ENCODE assay signal across 9 cellular contexts in genomic region chr11:26649884-26650283, GRCh38.
DNase-seq lines count a peak whose midpoint lies in the region; ATAC-seq, FAIRE-seq and TF ChIP-seq lines count a peak whose summit lies in the region.
"Had no signal": no experiment of that assay in that cellular context is flagged by ENCODE, and none has a peak within 500 bp of the region (broad histone marks: within the 10 kb centered on the region; RNA-seq: fewer than 3 reads in every experiment).

No MANE protein-coding gene starts in this region.

- H3K27me3 ChIP-seq in mammary epithelial cell (ENCODE audit: insufficient read depth, low read length) = peaks cover 5% of the 10 kb centered on the region

- in situ Hi-C loops in mammary epithelial cell (cut with MboI; ENCODE audit: low sequenced_read_pairs in 2 of 2) = loop anchor here (5.0 to 25.0 kb wide), 4 partner anchors 125 to 365 kb away; no protein-coding TSS in a partner anchor

- H3K9ac ChIP-seq in mammary epithelial cell (ENCODE audit: insufficient read depth, low read length) = no peak overlapping the region

- peak; percentile 54 for FAIRE-seq in HTR-8/SVneo (lab: Jason Lieb, UNC)

- no peak overlapping the region for H3K27ac Mint-ChIP-seq in activated T-cell treated with anti-CD3 and anti-CD28 coated beads, Interleukin-2, amount 50 U/mL, for 72 hours
- no peak overlapping the region for H3K27ac Mint-ChIP-seq in type B pancreatic cell
- H3K27ac Mint-ChIP-seq: naive thymus-derived CD4-positive, alpha-beta T cell had no signal

- no peaks in the 10 kb centered on the region for H3K4me1 ChIP-seq in mammary epithelial cell (ENCODE audit: insufficient read depth, low read length)

- BruUV-seq in mammary epithelial cell (replicated peaks; lab: Mats Ljungman, UMichigan) = no TSS peak

- no peaks in the 10 kb centered on the region for H3K79me2 ChIP-seq in mammary epithelial cell (ENCODE audit: insufficient read depth, low read length)

- H3K4me3 Mint-ChIP-seq in activated T-cell treated with anti-CD3 and anti-CD28 coated beads, Interleukin-2, amount 50 U/mL, for 72 hours = no peak overlapping the region
- H3K4me3 Mint-ChIP-seq in type B pancreatic cell = peak overlapping the region; percentile 18
- H3K4me3 Mint-ChIP-seq: naive thymus-derived CD4-positive, alpha-beta T cell had no signal

- intact Hi-C loops in mammary epithelial cell (cut with micrococcal nuclease) (loop anchor here (1.0 to 2.0 kb wide), 3 partner anchors 127 to 509 kb away; no protein-coding TSS in a partner anchor), left colon (cut with DNase I, micrococcal nuclease) (loop anchor here in 1 of 2 donors (10.0 kb wide), 1 partner anchor 355 kb away; no protein-coding TSS in a partner anchor)

- no peaks in the 10 kb centered on the region for H3K9me3 Mint-ChIP-seq in activated T-cell treated with anti-CD3 and anti-CD28 coated beads, Interleukin-2, amount 50 U/mL, for 72 hours
- no peaks in the 10 kb centered on the region for H3K9me3 Mint-ChIP-seq in type B pancreatic cell

- peak; percentile 72 to 77 for TF ChIP-seq CTCF in mammary epithelial cell (conservative IDR thresholded peaks at IDR 0.05 in 1 of 2, IDR thresholded peaks at IDR 0.05 in 1 of 2; ENCODE audit: extremely low read depth in 1 of 2, insufficient read depth in 1 of 2, low read depth in 1 of 2, low read length in 2 of 2)
- peak; percentile 82 for TF ChIP-seq CTCF in type B pancreatic cell (conservative IDR thresholded peaks at IDR 0.05)

- H3K36me3 Mint-ChIP-seq in activated T-cell treated with anti-CD3 and anti-CD28 coated beads, Interleukin-2, amount 50 U/mL, for 72 hours (ENCODE audit: insufficient read depth in 2 of 2) = no peaks in the 10 kb centered on the region
- no peaks in the 10 kb centered on the region for H3K36me3 Mint-ChIP-seq in type B pancreatic cell
- H3K36me3 Mint-ChIP-seq: naive thymus-derived CD4-positive, alpha-beta T cell had no signal

- H4K20me1 ChIP-seq in mammary epithelial cell (ENCODE audit: insufficient read depth, low read length) = no peaks in the 10 kb centered on the region

- 28% methylated on average over 8 of the region's 8 CpGs for WGBS in mammary epithelial cell (ENCODE audit: low coverage, missing lambda C conversion rate)

- H3K27ac ChIP-seq in mammary epithelial cell (ENCODE audit: insufficient read depth, low read depth, low read length) = no peak overlapping the region

- dilution Hi-C loops in mammary epithelial cell (cut with HindIII; ENCODE audit: low sequenced_read_pairs) = no loop called here

- no peaks in the 10 kb centered on the region for H3K4me1 Mint-ChIP-seq in activated T-cell treated with anti-CD3 and anti-CD28 coated beads, Interleukin-2, amount 50 U/mL, for 72 hours (ENCODE audit: low read depth)
- no peaks in the 10 kb centered on the region for H3K4me1 Mint-ChIP-seq in type B pancreatic cell (ENCODE audit: unreplicated experiment)
- H3K4me1 Mint-ChIP-seq: naive thymus-derived CD4-positive, alpha-beta T cell had no signal

- H3K9me3 ChIP-seq in mammary epithelial cell (replicated peaks; ENCODE audit: insufficient read depth, low read length) = no peaks in the 10 kb centered on the region

- DNase-seq in activated T-cell treated with anti-CD3 and anti-CD28 coated beads, Interleukin-2, amount 50 U/mL, for 72 hours = peak; percentile 19 to 27
- DNase-seq in activated T-cell treated with anti-CD3 and anti-CD28 coated beads for 4 hours = no peak
- DNase-seq in HTR-8/SVneo (ENCODE audit: insufficient read length, low spot score) = peak; percentile 31
- peak; percentile 45 for DNase-seq in NOMO-1 treated with dmso at 0.1 percent for 144 hours (lab: John Stamatoyannopoulos, UW; ENCODE audit: unreplicated experiment)
- peak; percentile 58 for DNase-seq in mammary epithelial cell
- peak; percentile 56 to 68 for DNase-seq in left colon
- no peak for DNase-seq in type B pancreatic cell (ENCODE audit: extremely low spot score, unreplicated experiment)

- peak in 1 of 2 donors; percentile 60 for ATAC-seq in activated T-cell treated with anti-CD3 and anti-CD28 coated beads, Interleukin-2, amount 50 U/mL, for 72 hours (replicated peaks in 1 of 2)
- ATAC-seq in GM21723 (IDR thresholded peaks at IDR 0.05; ENCODE audit: unreplicated experiment) (peak; percentile 96), left colon (peak; percentile 88)
- ATAC-seq: naive thymus-derived CD4-positive, alpha-beta T cell had no signal

- CTCF ChIA-PET in mammary epithelial cell (lab: Charles Lee; ENCODE audit: low non-redundant PET) = no interaction called here

- no peaks in the 10 kb centered on the region for H3K36me3 ChIP-seq in mammary epithelial cell (ENCODE audit: insufficient read depth, low read length)

- no peaks in the 10 kb centered on the region for H3K27me3 Mint-ChIP-seq in activated T-cell treated with anti-CD3 and anti-CD28 coated beads, Interleukin-2, amount 50 U/mL, for 72 hours (ENCODE audit: low read depth)
- H3K27me3 Mint-ChIP-seq in type B pancreatic cell = peaks cover 4% of the 10 kb centered on the region
- H3K27me3 Mint-ChIP-seq: naive thymus-derived CD4-positive, alpha-beta T cell had no signal

- no peak overlapping the region for H3K4me3 ChIP-seq in mammary epithelial cell (replicated peaks in 1 of 3; ENCODE audit: insufficient read depth in 1 of 3, low read depth in 2 of 3, low read length in 3 of 3)

- H3K4me2 ChIP-seq in mammary epithelial cell (ENCODE audit: insufficient read depth, low read depth, low read length) = no peak overlapping the region

- no peak overlapping the region for H2AFZ ChIP-seq in mammary epithelial cell (ENCODE audit: low read depth, low read length)

Comparison
In these comparisons a context has a peak if more than half of its experiments do, and no peak if none do; other contexts are left out.
1. DNase-seq: peak in activated T-cell treated with anti-CD3 and anti-CD28 coated beads, Interleukin-2, amount 50 U/mL, for 72 hours (2 of 2), HTR-8/SVneo (single experiment), NOMO-1 treated with dmso at 0.1 percent for 144 hours (single experiment), mammary epithelial cell (single experiment) and left colon (2 of 2); none in activated T-cell treated with anti-CD3 and anti-CD28 coated beads for 4 hours (single experiment) and type B pancreatic cell (single experiment).